Comparison of ENCODE assay signal across 8 cellular contexts in genomic region chr2:97663962-97664635, GRCh38. TPM values are rescaled to one million over a fixed set of nuclear protein-coding genes. Genes with fewer than 3 reads are reported as not detected.
DNase-seq lines count a peak whose midpoint lies in the region; ATAC-seq and TF ChIP-seq lines count a peak whose summit lies in the region.

TSS of gene ACTR1B (minus strand) at chr2:97664044. CDS start at chr2:97663890, 154 bp downstream.

- WGBS in smooth muscle cell (ENCODE audit: low lambda C conversion rate) = under 1% methylated on average over 48 of the region's 60 CpGs

- peaks cover 26% of the 10 kb centered on the region for H3K4me1 Mint-ChIP-seq in WTC11

- peak within 1 kb of the TSS; percentile 73 for H2AFZ ChIP-seq in smooth muscle cell (ENCODE audit: low read depth)

- peak; percentile 86 for ATAC-seq in HG03196 (IDR thresholded peaks at IDR 0.05; ENCODE audit: unreplicated experiment)
- peak; percentile 91 for ATAC-seq in WTC11

- in situ Hi-C loops in GM18951 (cut with MboI; ENCODE audit: low sequenced_read_pairs, unreplicated experiment) = no loop called here

- H3K9me3 Mint-ChIP-seq in WTC11 = no peaks in the 10 kb centered on the region; the same call in 1 of the 2 replicates

- H3K79me2 ChIP-seq in smooth muscle cell (ENCODE audit: low read depth) = peaks cover 20% of the 10 kb centered on the region

- peak within 1 kb of the TSS; percentile 94 for H3K27ac ChIP-seq in smooth muscle cell (ENCODE audit: low read depth)

- H3K9ac ChIP-seq in smooth muscle cell (ENCODE audit: low read depth) = peak within 1 kb of the TSS; percentile 94

- H3K4me2 ChIP-seq in smooth muscle cell = peak within 1 kb of the TSS; percentile 82

- 0 out of 2 replicates have a peak, but pooled peaks cover 2% of the 10 kb centered on the region for H3K36me3 Mint-ChIP-seq in WTC11

- peaks cover 12% of the 10 kb centered on the region for H3F3A ChIP-seq in smooth muscle cell (ENCODE audit: low read depth)

- DNase-seq in AG09309 (ENCODE audit: low read depth) (peak; percentile 92), NCI-H226 (peak; percentile 97), WTC11 (ENCODE audit: low spot score) (peak; percentile 98), cardiac fibroblast (ENCODE audit: low read depth in 2 of 2) (peak; percentile 99), iPS-NIHi7 (ENCODE audit: extremely low spot score) (peak; percentile 97), smooth muscle cell (lab: John Stamatoyannopoulos, UW; ENCODE audit: unreplicated experiment) (peak; percentile 84)

- TF ChIP-seq CTCF in AG09309 (IDR thresholded peaks at IDR 0.05; ENCODE audit: control insufficient read depth, insufficient read depth, low read depth, low read length, missing control alignments) (peak; percentile 64), WTC11 (IDR thresholded peaks at IDR 0.05) (0 out of 2 replicates have a peak, but pooled peaks have one; percentile 20), cardiac fibroblast (IDR thresholded peaks at IDR 0.05; ENCODE audit: low read depth, low read length) (peak; percentile 67), smooth muscle cell (IDR thresholded peaks at IDR 0.05; ENCODE audit: borderline replicate concordance, insufficient read depth, poor library complexity, severe bottlenecking) (peak; percentile 53)

- peaks cover 7% of the 10 kb centered on the region for H3K4me1 ChIP-seq in smooth muscle cell (ENCODE audit: low read depth)

- POLR2A ChIA-PET in WTC11 (lab: Charles Lee) = interaction anchor here (0.6 to 2.7 kb wide), 8 partner anchors 11 to 85 kb away, joined by 3 to 23 read pairs (median 4); partner anchors contain the start of genes ANKRD36B and COX5B

- peak; percentile 71 for TF ChIP-seq POLR2A in GM18951 (IDR thresholded peaks at IDR 0.05; ENCODE audit: extremely low read depth, insufficient read depth, insufficient read length)

- no peaks in the 10 kb centered on the region for H3K9me3 ChIP-seq in smooth muscle cell (replicated peaks; ENCODE audit: low read depth)

- H3K36me3 ChIP-seq in smooth muscle cell (ENCODE audit: low read depth) = no peaks in the 10 kb centered on the region

- peak within 1 kb of the TSS; percentile 93 for H3K4me3 Mint-ChIP-seq in WTC11

- no peaks in the 10 kb centered on the region for H3K27me3 Mint-ChIP-seq in WTC11 (ENCODE audit: low read depth)

- peak within 1 kb of the TSS; percentile 97 for H3K27ac Mint-ChIP-seq in WTC11

- H3K4me3 ChIP-seq in AG09309 (ENCODE audit: control insufficient read depth, low read depth, low read length) (peak within 1 kb of the TSS; percentile 82), cardiac fibroblast (replicated peaks in 1 of 2; ENCODE audit: low read depth in 2 of 2, low read length in 2 of 2) (peak within 1 kb of the TSS; percentile 67 to 75), smooth muscle cell (peak within 1 kb of the TSS; percentile 72)

- peaks cover 21% of the 10 kb centered on the region for H4K20me1 ChIP-seq in smooth muscle cell (ENCODE audit: low read depth)

- CTCF ChIA-PET in WTC11 (lab: Charles Lee) = interaction anchor here (0.6 to 5.0 kb wide), 17 partner anchors 9 to 723 kb away, joined by 3 to 99 read pairs (median 6); partner anchors contain the start of gene COX5B

- H3K27me3 ChIP-seq in smooth muscle cell (ENCODE audit: low read depth) = no peaks in the 10 kb centered on the region

TF ChIP-seq in WTC11, 78 proteins besides CTCF, POLR2A, EP300 and RAD21 (continues in another document):
- TF ChIP-seq HMGA2 (CRISPR knock-in tag; IDR thresholded peaks at IDR 0.05) (no peak), RORB (CRISPR knock-in tag; IDR thresholded peaks at IDR 0.05) (no peak), SP1 (CRISPR knock-in tag; conservative IDR thresholded peaks at IDR 0.05) (peak; percentile 81), ZNF671 (CRISPR knock-in tag; IDR thresholded peaks at IDR 0.05) (no peak), TEAD4 (CRISPR knock-in tag; IDR thresholded peaks at IDR 0.05) (no peak), ZNF138 (CRISPR knock-in tag; conservative IDR thresholded peaks at IDR 0.05) (no peak), NFATC4 (CRISPR knock-in tag; IDR thresholded peaks at IDR 0.05) (no peak), ZSCAN18 (CRISPR knock-in tag; IDR thresholded peaks at IDR 0.05) (no peak), ZNF423 (CRISPR knock-in tag; IDR thresholded peaks at IDR 0.05) (no peak), TCF7 (CRISPR knock-in tag; IDR thresholded peaks at IDR 0.05; ENCODE audit: low read depth) (0 out of 2 replicates have a peak, but pooled peaks have one; percentile 33), MYBL2 (CRISPR knock-in tag; IDR thresholded peaks at IDR 0.05) (no peak), ZBTB21 (CRISPR knock-in tag; IDR thresholded peaks at IDR 0.05; ENCODE audit: borderline replicate concordance) (no peak; the same call in 1 of the 2 replicates), FOXP1 (CRISPR knock-in tag; IDR thresholded peaks at IDR 0.05; ENCODE audit: borderline replicate concordance) (no peak), ZNF121 (CRISPR knock-in tag; IDR thresholded peaks at IDR 0.05) (no peak), EMX1 (CRISPR knock-in tag; IDR thresholded peaks at IDR 0.05) (no peak), ATF1 (CRISPR knock-in tag; IDR thresholded peaks at IDR 0.05) (no peak)
- TF ChIP-seq, protein P1, sequence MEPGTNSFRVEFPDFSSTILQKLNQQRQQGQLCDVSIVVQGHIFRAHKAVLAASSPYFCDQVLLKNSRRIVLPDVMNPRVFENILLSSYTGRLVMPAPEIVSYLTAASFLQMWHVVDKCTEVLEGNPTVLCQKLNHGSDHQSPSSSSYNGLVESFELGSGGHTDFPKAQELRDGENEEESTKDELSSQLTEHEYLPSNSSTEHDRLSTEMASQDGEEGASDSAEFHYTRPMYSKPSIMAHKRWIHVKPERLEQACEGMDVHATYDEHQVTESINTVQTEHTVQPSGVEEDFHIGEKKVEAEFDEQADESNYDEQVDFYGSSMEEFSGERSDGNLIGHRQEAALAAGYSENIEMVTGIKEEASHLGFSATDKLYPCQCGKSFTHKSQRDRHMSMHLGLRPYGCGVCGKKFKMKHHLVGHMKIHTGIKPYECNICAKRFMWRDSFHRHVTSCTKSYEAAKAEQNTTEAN (CRISPR knock-in tag; IDR thresholded peaks at IDR 0.05) = no peak
- TF ChIP-seq, protein P2, sequence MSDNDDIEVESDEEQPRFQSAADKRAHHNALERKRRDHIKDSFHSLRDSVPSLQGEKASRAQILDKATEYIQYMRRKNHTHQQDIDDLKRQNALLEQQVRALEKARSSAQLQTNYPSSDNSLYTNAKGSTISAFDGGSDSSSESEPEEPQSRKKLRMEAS (CRISPR knock-in tag; IDR thresholded peaks at IDR 0.05) = peak; percentile 69
- TF ChIP-seq, protein P3, sequence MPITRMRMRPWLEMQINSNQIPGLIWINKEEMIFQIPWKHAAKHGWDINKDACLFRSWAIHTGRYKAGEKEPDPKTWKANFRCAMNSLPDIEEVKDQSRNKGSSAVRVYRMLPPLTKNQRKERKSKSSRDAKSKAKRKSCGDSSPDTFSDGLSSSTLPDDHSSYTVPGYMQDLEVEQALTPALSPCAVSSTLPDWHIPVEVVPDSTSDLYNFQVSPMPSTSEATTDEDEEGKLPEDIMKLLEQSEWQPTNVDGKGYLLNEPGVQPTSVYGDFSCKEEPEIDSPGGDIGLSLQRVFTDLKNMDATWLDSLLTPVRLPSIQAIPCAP (CRISPR knock-in tag; IDR thresholded peaks at IDR 0.05) = no peak
- TF ChIP-seq, protein P4, sequence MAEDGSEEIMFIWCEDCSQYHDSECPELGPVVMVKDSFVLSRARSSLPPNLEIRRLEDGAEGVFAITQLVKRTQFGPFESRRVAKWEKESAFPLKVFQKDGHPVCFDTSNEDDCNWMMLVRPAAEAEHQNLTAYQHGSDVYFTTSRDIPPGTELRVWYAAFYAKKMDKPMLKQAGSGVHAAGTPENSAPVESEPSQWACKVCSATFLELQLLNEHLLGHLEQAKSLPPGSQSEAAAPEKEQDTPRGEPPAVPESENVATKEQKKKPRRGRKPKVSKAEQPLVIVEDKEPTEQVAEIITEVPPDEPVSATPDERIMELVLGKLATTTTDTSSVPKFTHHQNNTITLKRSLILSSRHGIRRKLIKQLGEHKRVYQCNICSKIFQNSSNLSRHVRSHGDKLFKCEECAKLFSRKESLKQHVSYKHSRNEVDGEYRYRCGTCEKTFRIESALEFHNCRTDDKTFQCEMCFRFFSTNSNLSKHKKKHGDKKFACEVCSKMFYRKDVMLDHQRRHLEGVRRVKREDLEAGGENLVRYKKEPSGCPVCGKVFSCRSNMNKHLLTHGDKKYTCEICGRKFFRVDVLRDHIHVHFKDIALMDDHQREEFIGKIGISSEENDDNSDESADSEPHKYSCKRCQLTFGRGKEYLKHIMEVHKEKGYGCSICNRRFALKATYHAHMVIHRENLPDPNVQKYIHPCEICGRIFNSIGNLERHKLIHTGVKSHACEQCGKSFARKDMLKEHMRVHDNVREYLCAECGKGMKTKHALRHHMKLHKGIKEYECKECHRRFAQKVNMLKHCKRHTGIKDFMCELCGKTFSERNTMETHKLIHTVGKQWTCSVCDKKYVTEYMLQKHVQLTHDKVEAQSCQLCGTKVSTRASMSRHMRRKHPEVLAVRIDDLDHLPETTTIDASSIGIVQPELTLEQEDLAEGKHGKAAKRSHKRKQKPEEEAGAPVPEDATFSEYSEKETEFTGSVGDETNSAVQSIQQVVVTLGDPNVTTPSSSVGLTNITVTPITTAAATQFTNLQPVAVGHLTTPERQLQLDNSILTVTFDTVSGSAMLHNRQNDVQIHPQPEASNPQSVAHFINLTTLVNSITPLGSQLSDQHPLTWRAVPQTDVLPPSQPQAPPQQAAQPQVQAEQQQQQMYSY (CRISPR knock-in tag; IDR thresholded peaks at IDR 0.05) = no peak

RNA-seq across cellular contexts. Expression of gene ACTR1B, which starts in this region (rescaled TPM):
- total RNA-seq in WTC11 (2021) (58.2 to 71.8 TPM (median 70.4 TPM) in 3 replicates), smooth muscle cell (43.7 and 47.2 TPM in 2 replicates)
- 20.8 and 21.7 TPM in 2 replicates for polyA plus RNA-seq in smooth muscle cell

Comparison
In these comparisons a context has a peak if more than half of its experiments do, and no peak if none do; other contexts are left out.
1. Peak in every context shown above with its lines: DNase-seq, ATAC-seq, H3K4me3 ChIP-seq and H3K27ac ChIP-seq.